In genomic region chr12:130364578-130364977, GRCh38 we compare ENCODE assay signal across 24 cellular contexts. TPM values are rescaled to one million over a fixed set of nuclear protein-coding genes. Genes with fewer than 3 reads are reported as not detected.
"Had no signal": no experiment of that assay in that cellular context is flagged by ENCODE, and none has a peak within 500 bp of the region (broad histone marks: within the 10 kb centered on the region; RNA-seq: fewer than 3 reads in every experiment).

No MANE protein-coding gene starts in this region.

- H3K4me1 ChIP-seq: esophagus squamous epithelium, gastrocnemius medialis, heart right ventricle, left lung, lower lobe of right lung had no signal

- H3K9me3 Mint-ChIP-seq: dendritic cell treated with granulocyte-macrophage colony-stimulating factor and Interleukin-4, amounts not matched to agents 40 ng/mL and 50 ng/mL, for 4 days; endodermal cell; mesothelial cell of epicardium; natural killer cell had no signal

- H3K27ac Mint-ChIP-seq: dendritic cell treated with granulocyte-macrophage colony-stimulating factor and Interleukin-4, amounts not matched to agents 40 ng/mL and 50 ng/mL, for 4 days; effector memory CD8-positive, alpha-beta T cell; endodermal cell; mesothelial cell of epicardium; naive thymus-derived CD4-positive, alpha-beta T cell; natural killer cell had no signal

- H3K4me3 Mint-ChIP-seq: dendritic cell treated with granulocyte-macrophage colony-stimulating factor and Interleukin-4, amounts not matched to agents 40 ng/mL and 50 ng/mL, for 4 days; effector memory CD8-positive, alpha-beta T cell; endodermal cell; mesothelial cell of epicardium; naive thymus-derived CD4-positive, alpha-beta T cell; natural killer cell had no signal

- ATAC-seq: effector memory CD8-positive, alpha-beta T cell; gastrocnemius medialis; heart right ventricle; left lung; left ventricle myocardium superior; lower lobe of right lung; naive thymus-derived CD4-positive, alpha-beta T cell; natural killer cell had no signal

- H3K4me1 Mint-ChIP-seq: endodermal cell; mesothelial cell of epicardium; naive thymus-derived CD4-positive, alpha-beta T cell; natural killer cell had no signal

- H3K9me3 ChIP-seq: esophagus squamous epithelium, gastrocnemius medialis, heart right ventricle, left lung, lower lobe of right lung had no signal

- H3K36me3 Mint-ChIP-seq: mesothelial cell of epicardium; naive thymus-derived CD4-positive, alpha-beta T cell; natural killer cell had no signal

- H3K4me3 ChIP-seq: esophagus squamous epithelium, gastrocnemius medialis, heart right ventricle, left lung, lower lobe of right lung had no signal

- H3K27ac ChIP-seq: esophagus squamous epithelium, gastrocnemius medialis, heart right ventricle, left lung, lower lobe of right lung had no signal

- DNase-seq: cortex of kidney; effector CD8-positive, alpha-beta T cell; effector memory CD8-positive, alpha-beta T cell; endodermal cell; esophagus squamous epithelium; foreskin fibroblast; gastrocnemius medialis; glutamatergic neuron; head of caudate nucleus; heart right ventricle; left lung; left ventricle myocardium superior; lower lobe of right lung; mesenchymal stem cell; naive thymus-derived CD4-positive, alpha-beta T cell; natural killer cell had no signal

- H3K36me3 ChIP-seq: esophagus squamous epithelium, gastrocnemius medialis, heart right ventricle, left lung, lower lobe of right lung had no signal

- H3K27me3 Mint-ChIP-seq: dendritic cell treated with granulocyte-macrophage colony-stimulating factor and Interleukin-4, amounts not matched to agents 40 ng/mL and 50 ng/mL, for 4 days had no signal

RNA-seq across cellular contexts. Expression of gene PIWIL1, which starts 26.9 kb away (rescaled TPM):
- total RNA-seq: endodermal cell; endothelial cell of umbilical vein; epithelial cell of proximal tubule; gastrocnemius medialis; glomerular endothelial cell; heart right ventricle; left lung; left ventricle myocardium superior; lower lobe of right lung; lung microvascular endothelial cell; mesenteric fat pad; mesothelial cell of epicardium; naive thymus-derived CD4-positive, alpha-beta T cell; natural killer cell had no signal
- polyA plus RNA-seq: endothelial cell of umbilical vein; esophagus; naive thymus-derived CD4-positive, alpha-beta T cell had no signal
